11 cellular contexts compared by ENCODE assay signal in genomic region chr18:10140928-10141327, GRCh38.
A peak's percentile ranks its signal among the peaks of the same experiment; 100 is the strongest.
DNase-seq lines count a peak whose midpoint lies in the region; ATAC-seq and TF ChIP-seq lines count a peak whose summit lies in the region.
"Had no signal": no experiment of that assay in that cellular context is flagged by ENCODE, and none has a peak within 500 bp of the region (broad histone marks: within the 10 kb centered on the region; RNA-seq: fewer than 3 reads in every experiment).

No MANE protein-coding gene starts in this region.

- H3K4me1 ChIP-seq in foreskin keratinocyte (peaks cover 14% of the 10 kb centered on the region), smooth muscle cell (ENCODE audit: low read depth) (peaks cover 27% of the 10 kb centered on the region), heart left ventricle (peaks cover 0 to 27% (median 13%) of the 10 kb centered on the region in 12 donors)
- H3K4me1 ChIP-seq: right lobe of liver had no signal

- H3F3A ChIP-seq in smooth muscle cell (ENCODE audit: low read depth): peaks cover 32% of the 10 kb centered on the region

- H3K9me3 ChIP-seq in smooth muscle cell (replicated peaks; ENCODE audit: low read depth) (no peaks in the 10 kb centered on the region), heart left ventricle (no peaks in the 10 kb centered on the region)
- H3K9me3 ChIP-seq: right lobe of liver had no signal

- H3K27me3 ChIP-seq in foreskin keratinocyte (peaks cover 2% of the 10 kb centered on the region), smooth muscle cell (ENCODE audit: low read depth) (no peaks in the 10 kb centered on the region), heart left ventricle (no peaks in the 10 kb centered on the region)
- H3K27me3 ChIP-seq: right lobe of liver had no signal

- H3K4me3 ChIP-seq in smooth muscle cell (peak overlapping the region; percentile 13), heart left ventricle (no peak overlapping the region)
- H3K4me3 ChIP-seq: right lobe of liver had no signal

- peak overlapping the region; percentile 74 for H3K4me2 ChIP-seq in smooth muscle cell

- TF ChIP-seq POLR2A in heart left ventricle (IDR thresholded peaks at IDR 0.05): no peak

- no peak for TF ChIP-seq CTCF in foreskin keratinocyte (conservative IDR thresholded peaks at IDR 0.05)
- TF ChIP-seq CTCF in smooth muscle cell (IDR thresholded peaks at IDR 0.05; ENCODE audit: borderline replicate concordance, insufficient read depth, poor library complexity, severe bottlenecking): no peak
- TF ChIP-seq CTCF in heart left ventricle (IDR thresholded peaks at IDR 0.05): no peak

- 0% methylated on average over 3 of the region's 3 CpGs for WGBS in smooth muscle cell (ENCODE audit: low lambda C conversion rate)
- 90 to 100% (median 94%) methylated on average over 3 of the region's 3 CpGs for WGBS in heart left ventricle, 4 donors

- intact Hi-C loops in heart left ventricle (cut with DNase I): loop anchor here in 1 of 10 donors (5.0 kb wide), 1 partner anchor 51 kb away; no protein-coding TSS in a partner anchor

- DNase-seq in GM04504 (ENCODE audit: low read depth) (peak; percentile 67), RPMI7951 (ENCODE audit: low read depth) (peak; percentile 88), foreskin keratinocyte (peak in 1 of 2 donors; percentile 56), smooth muscle cell (lab: John Stamatoyannopoulos, UW; ENCODE audit: unreplicated experiment) (no peak), D341Med (ENCODE audit: low spot score) (no peak), retina (no peak), heart left ventricle (no peak)
- DNase-seq: H9, NCI-H1092 treated with DMSO at 0.1 percent for 48 hours, right lobe of liver had no signal

- ATAC-seq in foreskin keratinocyte (peak; percentile 74), GM19455 (IDR thresholded peaks at IDR 0.05; ENCODE audit: unreplicated experiment) (no peak), heart left ventricle (no peak)

- H3K36me3 ChIP-seq in smooth muscle cell (ENCODE audit: low read depth) (no peaks in the 10 kb centered on the region), heart left ventricle (no peaks in the 10 kb centered on the region)
- H3K36me3 ChIP-seq: right lobe of liver had no signal

- H3K27ac ChIP-seq in foreskin keratinocyte: no peak overlapping the region
- H3K27ac ChIP-seq in smooth muscle cell (ENCODE audit: low read depth): peak overlapping the region; percentile 82
- H3K27ac ChIP-seq in heart left ventricle: no peak overlapping the region
- H3K27ac ChIP-seq: right lobe of liver had no signal

- no peaks in the 10 kb centered on the region for H3K79me2 ChIP-seq in smooth muscle cell (ENCODE audit: low read depth)

- no peaks in the 10 kb centered on the region for H4K20me1 ChIP-seq in smooth muscle cell (ENCODE audit: low read depth)

- no peak overlapping the region for H2AFZ ChIP-seq in smooth muscle cell (ENCODE audit: low read depth)

- H3K9ac ChIP-seq in smooth muscle cell (ENCODE audit: low read depth): no peak overlapping the region

Comparison
In these comparisons a context has a peak if more than half of its experiments do, and no peak if none do; other contexts are left out.
1. DNase-seq: peak in GM04504 (single experiment) and RPMI7951 (single experiment); none in smooth muscle cell (single experiment), D341Med (single experiment), retina (single experiment) and heart left ventricle (0 of 5).